Comparison of ENCODE assay signal across 8 cellular contexts in genomic region chr6:2970753-2971419, GRCh38. TPM values are rescaled to one million over a fixed set of nuclear protein-coding genes. Genes with fewer than 3 reads are reported as not detected.
DNase-seq lines count a peak whose midpoint lies in the region; ATAC-seq and TF ChIP-seq lines count a peak whose summit lies in the region.

No MANE protein-coding gene starts in this region.

- H3K27ac Mint-ChIP-seq in activated naive CD8-positive, alpha-beta T cell treated with anti-CD3 and anti-CD28 coated beads for 36 hours, result peak overlapping the region; percentile 85

- DNase-seq in NCI-H524 (lab: John Stamatoyannopoulos, UW) (peak; percentile 20 to 27), NCI-H524 treated with DMSO at 0.1 percent for 48 hours (lab: John Stamatoyannopoulos, UW) (no peak), SK-N-DZ (ENCODE audit: low spot score) (peak; percentile 28), head of caudate nucleus (peak in 41 of 42 donors; percentile 47 to 91 (median 80)), upper lobe of left lung (peak; percentile 88 to 96)
- peak; percentile 69 for DNase-seq in activated naive CD8-positive, alpha-beta T cell treated with anti-CD3 and anti-CD28 coated beads for 36 hours

- no peak for TF ChIP-seq EP300 in upper lobe of left lung (IDR thresholded peaks at IDR 0.05)

- H3K9me3 ChIP-seq in neutrophil (no peaks in the 10 kb centered on the region), upper lobe of left lung (no peaks in the 10 kb centered on the region)

- WGBS in upper lobe of left lung, 2 donors, result 1% methylated on average over 8 to 12 of the region's 80 CpGs

- peak overlapping the region; percentile 83 for H3K4me3 Mint-ChIP-seq in activated naive CD8-positive, alpha-beta T cell treated with anti-CD3 and anti-CD28 coated beads for 36 hours

- TF ChIP-seq POLR2A in upper lobe of left lung (IDR thresholded peaks at IDR 0.05), result peak in 3 of 4 donors; percentile 50 to 78 (median 62)

- intact Hi-C loops in head of caudate nucleus (cut with DNase I), result loop anchor here (2.0 kb wide), 1 partner anchor 18 kb away; no protein-coding TSS in a partner anchor

- peaks cover 6% of the 10 kb centered on the region for H3K9me3 Mint-ChIP-seq in activated naive CD8-positive, alpha-beta T cell treated with anti-CD3 and anti-CD28 coated beads for 36 hours

- peaks cover 40% of the 10 kb centered on the region for H3K4me1 Mint-ChIP-seq in activated naive CD8-positive, alpha-beta T cell treated with anti-CD3 and anti-CD28 coated beads for 36 hours

- TF ChIP-seq CTCF in neutrophil (IDR thresholded peaks at IDR 0.05), result peak; percentile 30
- peak in 2 of 6 experiments; percentile 15 to 38 for TF ChIP-seq CTCF in upper lobe of left lung (IDR thresholded peaks at IDR 0.05)

- ATAC-seq in upper lobe of left lung (ENCODE audit: low FRiP score in 2 of 2) (peak; percentile 87 to 91), HG02970 (IDR thresholded peaks at IDR 0.05; ENCODE audit: low FRiP score, unreplicated experiment) (no peak)

- H3K36me3 Mint-ChIP-seq in activated naive CD8-positive, alpha-beta T cell treated with anti-CD3 and anti-CD28 coated beads for 36 hours, result peaks cover 19% of the 10 kb centered on the region

- H3K27me3 ChIP-seq in neutrophil, result no peaks in the 10 kb centered on the region
- no peaks in the 10 kb centered on the region for H3K27me3 ChIP-seq in upper lobe of left lung

- H3K4me3 ChIP-seq in neutrophil (ENCODE audit: low read depth in 1 of 2, low read length in 1 of 2) (peak overlapping the region; percentile 84 to 93), upper lobe of left lung (peak overlapping the region; percentile 33 to 86 (median 80))

- H3K4me1 ChIP-seq in neutrophil (ENCODE audit: control insufficient read depth in 1 of 2, insufficient read depth in 1 of 2, low read depth in 1 of 2, low read length in 1 of 2) (peaks cover 9 to 17% of the 10 kb centered on the region in 2 experiments), upper lobe of left lung (peaks cover 18 to 32% (median 27%) of the 10 kb centered on the region in 4 donors)

- no peaks in the 10 kb centered on the region for H3K36me3 ChIP-seq in neutrophil
- H3K36me3 ChIP-seq in upper lobe of left lung, result peaks cover 0 to 7% (median 0%) of the 10 kb centered on the region in 4 donors

- H3K27ac ChIP-seq in neutrophil, result peak overlapping the region; percentile 91
- peak overlapping the region; percentile 96 to 99 (median 97) for H3K27ac ChIP-seq in upper lobe of left lung

- H3K27me3 Mint-ChIP-seq in activated naive CD8-positive, alpha-beta T cell treated with anti-CD3 and anti-CD28 coated beads for 36 hours, result no peaks in the 10 kb centered on the region

RNA-seq across cellular contexts. Expression of gene SERPINB6, which starts 0.5 kb away (rescaled TPM):
- 24.6 and 26.2 TPM in 2 replicates for polyA plus RNA-seq in SK-N-DZ (2014; cell fraction: cytosol; rRNA removed)
- 22.0 and 25.7 TPM in 2 replicates for polyA plus RNA-seq in SK-N-DZ (2014; cell fraction: nucleus; rRNA removed)
- total RNA-seq in activated naive CD8-positive, alpha-beta T cell treated with anti-CD3 and anti-CD28 coated beads for 36 hours, result 10 to 100 TPM; 54.9 to 56.0 TPM
- 100 to 1,000 TPM; 133 to 181 (median 150) TPM for total RNA-seq in upper lobe of left lung

RNA-seq across cellular contexts. Expression of gene NQO2, which starts 28.8 kb away (rescaled TPM):
- polyA plus RNA-seq in SK-N-DZ (2014; cell fraction: cytosol; rRNA removed), result 5.3 and 5.4 TPM in 2 replicates
- 2.5 and 2.8 TPM in 2 replicates for polyA plus RNA-seq in SK-N-DZ (2014; cell fraction: nucleus; rRNA removed)
- total RNA-seq in activated naive CD8-positive, alpha-beta T cell treated with anti-CD3 and anti-CD28 coated beads for 36 hours, result 10 to 100 TPM; 12.8 to 13.7 TPM
- total RNA-seq in upper lobe of left lung, result 10 to 100 TPM; 10.6 to 34.3 (median 18.6) TPM
